ENCODE assay signal across 15 cellular contexts in the genomic region with DNA sequence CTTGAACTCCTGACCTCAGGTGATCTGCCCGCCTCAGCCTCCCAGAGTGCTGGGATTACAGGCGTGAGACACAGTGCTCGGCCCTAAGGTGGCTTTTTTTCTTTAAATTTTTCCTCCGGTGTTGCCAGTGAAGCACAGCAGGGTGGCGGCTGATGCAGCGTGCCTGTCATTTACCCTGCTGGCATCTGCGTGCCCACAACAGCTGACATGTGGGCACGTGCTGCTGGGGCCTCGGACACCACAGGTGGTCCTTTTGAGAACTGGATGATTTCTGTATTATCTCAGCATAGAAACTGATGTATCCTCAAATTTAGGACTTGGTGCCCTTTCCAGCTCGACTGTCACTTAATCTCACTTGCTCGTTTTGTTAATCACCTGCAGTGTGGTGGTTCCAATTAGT. TPM values are rescaled to one million over a fixed set of nuclear protein-coding genes. Genes with fewer than 3 reads are reported as not detected.
DNase-seq lines count a peak whose midpoint lies in the region; ATAC-seq lines count a peak whose summit lies in the region.
"Had no signal": no experiment of that assay in that cellular context is flagged by ENCODE, and none has a peak within 500 bp of the region (broad histone marks: within the 10 kb centered on the region; RNA-seq: fewer than 3 reads in every experiment).

No MANE protein-coding gene starts in this region.

- no peaks in the 10 kb centered on the region for H3K27me3 Mint-ChIP-seq in stimulated activated naive CD8-positive, alpha-beta T cell treated with anti-CD3 and anti-CD28 coated beads, Interleukin-15, Interleukin-2, amounts not matched to agents 100 ng/mL and 50 ng/mL, for 24 hours
- H3K27me3 Mint-ChIP-seq in stimulated activated naive CD8-positive, alpha-beta T cell treated with anti-CD3 and anti-CD28 coated beads, Interleukin-15, amount 100 ng/mL, for 72 hours, result no peaks in the 10 kb centered on the region
- H3K27me3 Mint-ChIP-seq: CD4-positive, alpha-beta memory T cell had no signal

- peak overlapping the region; percentile 67 for H3K27ac Mint-ChIP-seq in stimulated activated naive CD8-positive, alpha-beta T cell treated with anti-CD3 and anti-CD28 coated beads, Interleukin-15, Interleukin-2, amounts not matched to agents 100 ng/mL and 50 ng/mL, for 24 hours
- H3K27ac Mint-ChIP-seq in stimulated activated naive CD8-positive, alpha-beta T cell treated with anti-CD3 and anti-CD28 coated beads, Interleukin-15, amount 100 ng/mL, for 72 hours, result no peak overlapping the region
- H3K27ac Mint-ChIP-seq: CD4-positive, alpha-beta memory T cell; H9 had no signal

- H3K9me3 Mint-ChIP-seq in stimulated activated naive CD8-positive, alpha-beta T cell treated with anti-CD3 and anti-CD28 coated beads, Interleukin-15, Interleukin-2, amounts not matched to agents 100 ng/mL and 50 ng/mL, for 24 hours, result no peaks in the 10 kb centered on the region
- H3K9me3 Mint-ChIP-seq in stimulated activated naive CD8-positive, alpha-beta T cell treated with anti-CD3 and anti-CD28 coated beads, Interleukin-15, amount 100 ng/mL, for 72 hours, result no peaks in the 10 kb centered on the region
- H3K9me3 Mint-ChIP-seq: CD4-positive, alpha-beta memory T cell; H9 had no signal

- ATAC-seq in stimulated activated naive CD8-positive, alpha-beta T cell treated with anti-CD3 and anti-CD28 coated beads, Interleukin-15, amount 100 ng/mL, for 72 hours, result no peak
- no peak for ATAC-seq in GM18519 (IDR thresholded peaks at IDR 0.05; ENCODE audit: low FRiP score, unreplicated experiment)

- no peak overlapping the region for H3K4me3 Mint-ChIP-seq in stimulated activated naive CD8-positive, alpha-beta T cell treated with anti-CD3 and anti-CD28 coated beads, Interleukin-15, Interleukin-2, amounts not matched to agents 100 ng/mL and 50 ng/mL, for 24 hours
- no peak overlapping the region for H3K4me3 Mint-ChIP-seq in stimulated activated naive CD8-positive, alpha-beta T cell treated with anti-CD3 and anti-CD28 coated beads, Interleukin-15, amount 100 ng/mL, for 72 hours
- H3K4me3 Mint-ChIP-seq: CD4-positive, alpha-beta memory T cell; H9 had no signal

- no peak for DNase-seq in stimulated activated naive CD8-positive, alpha-beta T cell treated with anti-CD3 and anti-CD28 coated beads, Interleukin-15, amount 100 ng/mL, for 72 hours
- DNase-seq in NCI-H2171 treated with DMSO at 0.1 percent for 48 hours (lab: John Stamatoyannopoulos, UW), result peak; percentile 49
- peak; percentile 83 for DNase-seq in myocyte (ENCODE audit: low read depth)
- no peak for DNase-seq in NCI-H1092 (lab: John Stamatoyannopoulos, UW)
- no peak for DNase-seq in activated CD4-positive, alpha-beta T cell treated with anti-CD3 and anti-CD28 coated beads for 48 hours
- DNase-seq: BE2C; CD4-positive, alpha-beta memory T cell; DMS153; DMS79 treated with DMSO at 0.1 percent for 48 hours; EL; GDM1; GOT3; H9 had no signal

- H3K4me1 Mint-ChIP-seq in stimulated activated naive CD8-positive, alpha-beta T cell treated with anti-CD3 and anti-CD28 coated beads, Interleukin-15, Interleukin-2, amounts not matched to agents 100 ng/mL and 50 ng/mL, for 24 hours (ENCODE audit: low read depth), result no peaks in the 10 kb centered on the region
- no peaks in the 10 kb centered on the region for H3K4me1 Mint-ChIP-seq in stimulated activated naive CD8-positive, alpha-beta T cell treated with anti-CD3 and anti-CD28 coated beads, Interleukin-15, amount 100 ng/mL, for 72 hours
- H3K4me1 Mint-ChIP-seq: H9 had no signal

- H3K36me3 Mint-ChIP-seq in stimulated activated naive CD8-positive, alpha-beta T cell treated with anti-CD3 and anti-CD28 coated beads, Interleukin-15, Interleukin-2, amounts not matched to agents 100 ng/mL and 50 ng/mL, for 24 hours (ENCODE audit: low read depth), result peaks cover 80% of the 10 kb centered on the region

RNA-seq across cellular contexts. Expression of a gene that starts 31.2 kb away (rescaled TPM):
- total RNA-seq in myocyte, result not detected in 2 replicates
- 0.19 TPM for polyA plus RNA-seq in myocyte (2012)

Comparison
In these comparisons a context has a peak if more than half of its experiments do, and no peak if none do; other contexts are left out.
1. DNase-seq: peak in NCI-H2171 treated with DMSO at 0.1 percent for 48 hours (single experiment) and myocyte (single experiment); none in stimulated activated naive CD8-positive, alpha-beta T cell treated with anti-CD3 and anti-CD28 coated beads, Interleukin-15, amount 100 ng/mL, for 72 hours (0 of 2), NCI-H1092 (single experiment) and activated CD4-positive, alpha-beta T cell treated with anti-CD3 and anti-CD28 coated beads for 48 hours (single experiment).